In genomic region chrX:139831689-139832456, GRCh38 we compare ENCODE assay signal across 8 cellular contexts.
DNase-seq lines count a peak whose midpoint lies in the region; ATAC-seq and TF ChIP-seq lines count a peak whose summit lies in the region.

No MANE protein-coding gene starts in this region.

- no peaks in the 10 kb centered on the region for H3K27me3 ChIP-seq in brain microvascular endothelial cell (replicated peaks)
- H3K27me3 ChIP-seq in osteoblast (ENCODE audit: insufficient read depth, low read length) = no peaks in the 10 kb centered on the region

- no peaks in the 10 kb centered on the region for H3K9me3 ChIP-seq in osteoblast (ENCODE audit: low read depth, low read length)

- H3K79me2 ChIP-seq in osteoblast (ENCODE audit: insufficient read depth, low read length) = peaks cover 41% of the 10 kb centered on the region

- H3K4me2 ChIP-seq in osteoblast (ENCODE audit: insufficient read depth, low read length) = peak overlapping the region; percentile 36

- H3K27ac ChIP-seq in brain microvascular endothelial cell (no peak overlapping the region), osteoblast (ENCODE audit: low read depth, low read length) (peak overlapping the region; percentile 48)

- peaks cover 45% of the 10 kb centered on the region for H3K4me1 ChIP-seq in osteoblast (ENCODE audit: insufficient read depth, low read length)

- no peaks in the 10 kb centered on the region for H4K20me1 ChIP-seq in osteoblast (ENCODE audit: insufficient read depth, low read length)

- DNase-seq in KBM-7 = peak; percentile 45
- peak; percentile 24 for DNase-seq in brain microvascular endothelial cell
- peak; percentile 53 for DNase-seq in osteoblast (ENCODE audit: insufficient read length, low spot score, missing footprints)
- no peak for DNase-seq in HPDE6-E6E7 (ENCODE audit: extremely low spot score)
- no peak for DNase-seq in NCI-H2029 treated with DMSO at 0.1 percent for 48 hours (lab: John Stamatoyannopoulos, UW)
- no peak for DNase-seq in cerebellar nuclear complex (lab: John Stamatoyannopoulos, UW)

- peak; percentile 90 for ATAC-seq in GM21737 (IDR thresholded peaks at IDR 0.05; ENCODE audit: unreplicated experiment)

- H2AFZ ChIP-seq in osteoblast (ENCODE audit: low read length) = no peak overlapping the region

- TF ChIP-seq CTCF in brain microvascular endothelial cell (IDR thresholded peaks at IDR 0.05; ENCODE audit: low read depth, low read length, missing control alignments) (no peak), osteoblast (IDR thresholded peaks at IDR 0.05; ENCODE audit: extremely low read depth, low read depth, low read length) (no peak)

- in situ Hi-C loops in KBM-7 (cut with MboI; ENCODE audit: low pct_unique_long_range_greater_than_20kb, low sequenced_read_pairs) = no loop called here
- in situ Hi-C loops in brain microvascular endothelial cell (cut with HindIII; ENCODE audit: low pct_ligation_motif_present, low sequenced_read_pairs) = no loop called here

- H3K36me3 ChIP-seq in brain microvascular endothelial cell (replicated peaks) = no peaks in the 10 kb centered on the region
- no peaks in the 10 kb centered on the region for H3K36me3 ChIP-seq in osteoblast (ENCODE audit: insufficient read depth, low read length)

- H3K4me3 ChIP-seq in GM08714 (ENCODE audit: low read length) (peak overlapping the region; percentile 33; the same call in 1 of the 2 replicates), brain microvascular endothelial cell (ENCODE audit: low read depth, low read length) (no peak overlapping the region), osteoblast (ENCODE audit: insufficient read depth, low read length) (no peak overlapping the region)

Comparison
In these comparisons a context has a peak if more than half of its experiments do, and no peak if none do; other contexts are left out.
1. DNase-seq: peak in KBM-7 (single experiment), brain microvascular endothelial cell (single experiment) and osteoblast (single experiment); none in HPDE6-E6E7 (single experiment), NCI-H2029 treated with DMSO at 0.1 percent for 48 hours (single experiment) and cerebellar nuclear complex (0 of 2).